Comparison of ENCODE assay signal across 32 cellular contexts in genomic region chr12:101729842-101730241, GRCh38. TPM values are rescaled to one million over a fixed set of nuclear protein-coding genes. Genes with fewer than 3 reads are reported as not detected.
"Had no signal": no experiment of that assay in that cellular context is flagged by ENCODE, and none has a peak within 500 bp of the region (broad histone marks: within the 10 kb centered on the region; RNA-seq: fewer than 3 reads in every experiment).

No MANE protein-coding gene starts in this region.

- H3K27ac Mint-ChIP-seq: activated CD4-positive, alpha-beta memory T cell treated with anti-CD3 and anti-CD28 coated beads, Interleukin-2, amount 10 ng/mL, durations not matched to agents 7 days and 5 days; activated CD4-positive, alpha-beta T cell treated with anti-CD3 and anti-CD28 coated beads, Interleukin-2, amount 10 ng/mL, durations not matched to agents 7 days and 5 days; activated naive CD4-positive, alpha-beta T cell treated with anti-CD3 and anti-CD28 coated beads for 36 hours; activated naive CD4-positive, alpha-beta T cell treated with anti-CD3 and anti-CD28 coated beads, Interleukin-2, amount 50 U/mL, for 24 hours; activated naive CD8-positive, alpha-beta T cell treated with anti-CD3 and anti-CD28 coated beads for 36 hours; activated naive CD8-positive, alpha-beta T cell treated with anti-CD3 and anti-CD28 coated beads, Interleukin-2, amount 50 U/mL, for 24 hours; activated T-helper 1 cell treated with anti-CD3 and anti-CD28 coated beads, Interleukin-12 subunit alpha, Interleukin-12 subunit beta, Interleukin-2, Interleukin-4 antibody, amounts not matched to agents 30 ng/mL and 10 ng/mL and 1 ng/mL, durations not matched to agents 14 hours and 24 hours and 36 hours; activated T-helper 2 cell treated with anti-CD3 and anti-CD28 coated beads, Interferon-gamma antibody, Interleukin-2, Interleukin-4, amounts not matched to agents 10 μg/mL and 5 μg/mL and 100 μg/mL, durations not matched to agents 14 hours and 24 hours and 36 hours had no signal

- DNase-seq: activated CD4-positive, alpha-beta memory T cell treated with anti-CD3 and anti-CD28 coated beads, Interleukin-2, amount 10 ng/mL, durations not matched to agents 7 days and 5 days; activated CD4-positive, alpha-beta T cell treated with anti-CD3 and anti-CD28 coated beads for 1 hour; activated CD4-positive, alpha-beta T cell treated with anti-CD3 and anti-CD28 coated beads for 4 hours; activated CD4-positive, alpha-beta T cell treated with anti-CD3 and anti-CD28 coated beads, Interleukin-2, amount 10 ng/mL, durations not matched to agents 7 days and 5 days; activated CD4-positive, alpha-beta T cell treated with anti-CD3 and anti-CD28 coated beads, Interleukin-2, amount 50 U/mL, for 4 hours; activated CD8-positive, alpha-beta memory T cell treated with anti-CD3 and anti-CD28 coated beads, Interleukin-2, amount 50 U/mL, for 48 hours; activated effector memory CD4-positive, alpha-beta T cell treated with anti-CD3 and anti-CD28 coated beads, Interleukin-2, amount 50 U/mL, for 16 hours; activated naive CD4-positive, alpha-beta T cell treated with anti-CD3 and anti-CD28 coated beads for 36 hours; activated naive CD8-positive, alpha-beta T cell treated with anti-CD3 and anti-CD28 coated beads for 36 hours; activated naive CD8-positive, alpha-beta T cell treated with anti-CD3 and anti-CD28 coated beads, Interleukin-2, amount 50 U/mL, for 24 hours; activated T-cell treated with anti-CD3 and anti-CD28 coated beads for 4 hours; activated T-cell treated with anti-CD3 and anti-CD28 coated beads, Interleukin-2, amount 50 U/mL, for 4 hours; adrenal gland; amygdala; aorta; body of pancreas; caudate nucleus; cortex of kidney; dermis blood vessel endothelial cell; effector CD4-positive, alpha-beta T cell; effector memory CD8-positive, alpha-beta T cell; erythroblast; foreskin keratinocyte; gastrocnemius medialis; glutamatergic neuron; heart left ventricle; T-helper 1 cell; T-helper 2 cell had no signal

- H3K4me3 ChIP-seq: adrenal gland, body of pancreas, esophagus muscularis mucosa, gastrocnemius medialis, heart left ventricle had no signal

- H3K27me3 Mint-ChIP-seq: activated CD4-positive, alpha-beta memory T cell treated with anti-CD3 and anti-CD28 coated beads, Interleukin-2, amount 10 ng/mL, durations not matched to agents 7 days and 5 days; activated CD4-positive, alpha-beta T cell treated with anti-CD3 and anti-CD28 coated beads, Interleukin-2, amount 10 ng/mL, durations not matched to agents 7 days and 5 days; activated naive CD4-positive, alpha-beta T cell treated with anti-CD3 and anti-CD28 coated beads, Interleukin-2, amount 50 U/mL, for 24 hours; activated naive CD8-positive, alpha-beta T cell treated with anti-CD3 and anti-CD28 coated beads for 36 hours; activated naive CD8-positive, alpha-beta T cell treated with anti-CD3 and anti-CD28 coated beads, Interleukin-2, amount 50 U/mL, for 24 hours; effector memory CD8-positive, alpha-beta T cell had no signal

- H3K27me3 ChIP-seq: adrenal gland, body of pancreas, esophagus muscularis mucosa, foreskin keratinocyte, gastrocnemius medialis, heart left ventricle had no signal

- H3K9me3 Mint-ChIP-seq: activated CD4-positive, alpha-beta memory T cell treated with anti-CD3 and anti-CD28 coated beads, Interleukin-2, amount 10 ng/mL, durations not matched to agents 7 days and 5 days; activated CD4-positive, alpha-beta T cell treated with anti-CD3 and anti-CD28 coated beads, Interleukin-2, amount 10 ng/mL, durations not matched to agents 7 days and 5 days; activated naive CD4-positive, alpha-beta T cell treated with anti-CD3 and anti-CD28 coated beads for 36 hours; activated naive CD4-positive, alpha-beta T cell treated with anti-CD3 and anti-CD28 coated beads, Interleukin-2, amount 50 U/mL, for 24 hours; activated naive CD8-positive, alpha-beta T cell treated with anti-CD3 and anti-CD28 coated beads for 36 hours; activated naive CD8-positive, alpha-beta T cell treated with anti-CD3 and anti-CD28 coated beads, Interleukin-2, amount 50 U/mL, for 24 hours; activated T-cell treated with anti-CD3 and anti-CD28 coated beads, Interleukin-2, amount 50 U/mL, for 4 hours; activated T-helper 1 cell treated with anti-CD3 and anti-CD28 coated beads, Interleukin-12 subunit alpha, Interleukin-12 subunit beta, Interleukin-2, Interleukin-4 antibody, amounts not matched to agents 30 ng/mL and 10 ng/mL and 1 ng/mL, durations not matched to agents 14 hours and 24 hours and 36 hours; activated T-helper 2 cell treated with anti-CD3 and anti-CD28 coated beads, Interferon-gamma antibody, Interleukin-2, Interleukin-4, amounts not matched to agents 10 μg/mL and 5 μg/mL and 100 μg/mL, durations not matched to agents 14 hours and 24 hours and 36 hours; effector memory CD8-positive, alpha-beta T cell had no signal

- ATAC-seq: activated naive CD8-positive, alpha-beta T cell treated with anti-CD3 and anti-CD28 coated beads, Interleukin-2, amount 50 U/mL, for 24 hours; activated T-cell treated with anti-CD3 and anti-CD28 coated beads, Interleukin-2, amount 50 U/mL, for 4 hours; body of pancreas; effector memory CD8-positive, alpha-beta T cell; foreskin keratinocyte; gastrocnemius medialis had no signal

- H3K27ac ChIP-seq: adrenal gland, body of pancreas, esophagus muscularis mucosa, foreskin keratinocyte, gastrocnemius medialis, heart left ventricle had no signal

- H3K4me1 ChIP-seq: adrenal gland, esophagus muscularis mucosa, foreskin keratinocyte, gastrocnemius medialis, heart left ventricle had no signal

- H3K4me3 Mint-ChIP-seq: activated CD4-positive, alpha-beta memory T cell treated with anti-CD3 and anti-CD28 coated beads, Interleukin-2, amount 10 ng/mL, durations not matched to agents 7 days and 5 days; activated CD4-positive, alpha-beta T cell treated with anti-CD3 and anti-CD28 coated beads, Interleukin-2, amount 10 ng/mL, durations not matched to agents 7 days and 5 days; activated naive CD4-positive, alpha-beta T cell treated with anti-CD3 and anti-CD28 coated beads for 36 hours; activated naive CD4-positive, alpha-beta T cell treated with anti-CD3 and anti-CD28 coated beads, Interleukin-2, amount 50 U/mL, for 24 hours; activated naive CD8-positive, alpha-beta T cell treated with anti-CD3 and anti-CD28 coated beads for 36 hours; activated naive CD8-positive, alpha-beta T cell treated with anti-CD3 and anti-CD28 coated beads, Interleukin-2, amount 50 U/mL, for 24 hours; activated T-cell treated with anti-CD3 and anti-CD28 coated beads, Interleukin-2, amount 50 U/mL, for 4 hours; activated T-helper 1 cell treated with anti-CD3 and anti-CD28 coated beads, Interleukin-12 subunit alpha, Interleukin-12 subunit beta, Interleukin-2, Interleukin-4 antibody, amounts not matched to agents 30 ng/mL and 10 ng/mL and 1 ng/mL, durations not matched to agents 14 hours and 24 hours and 36 hours; effector memory CD8-positive, alpha-beta T cell had no signal

- H3K4me1 Mint-ChIP-seq: activated naive CD4-positive, alpha-beta T cell treated with anti-CD3 and anti-CD28 coated beads, Interleukin-2, amount 50 U/mL, for 24 hours; activated naive CD8-positive, alpha-beta T cell treated with anti-CD3 and anti-CD28 coated beads, Interleukin-2, amount 50 U/mL, for 24 hours had no signal

RNA-seq across cellular contexts. Expression of gene SYCP3, which starts 9.4 kb away (rescaled TPM):
- total RNA-seq: activated naive CD4-positive, alpha-beta T cell treated with anti-CD3 and anti-CD28 coated beads for 36 hours; dermis blood vessel endothelial cell; esophagus muscularis mucosa; heart left ventricle had no signal
